In genomic region chr7:5422324-5423271, GRCh38 we compare ENCODE assay signal across 8 cellular contexts. TPM values are rescaled to one million over a fixed set of nuclear protein-coding genes. Genes with fewer than 3 reads are reported as not detected.
DNase-seq lines count a peak whose midpoint lies in the region; ATAC-seq and TF ChIP-seq lines count a peak whose summit lies in the region.

No MANE protein-coding gene starts in this region.

- H3K27me3 Mint-ChIP-seq in activated CD4-positive, alpha-beta T cell treated with anti-CD3 and anti-CD28 coated beads, Interleukin-2, amount 10 ng/mL, durations not matched to agents 7 days and 5 days: peaks cover 79% of the 10 kb centered on the region

- TF ChIP-seq CTCF in dorsolateral prefrontal cortex (IDR thresholded peaks at IDR 0.05 in 54 of 56, conservative IDR thresholded peaks at IDR 0.05 in 2 of 56; ENCODE audit: low read depth in 1 of 56, partially characterized antibody in 56 of 56) (peak in 3 of 56 donors; percentile 5 to 18 (median 17)), uterus (IDR thresholded peaks at IDR 0.05) (no peak)

- no peaks in the 10 kb centered on the region for H3K9me3 Mint-ChIP-seq in activated CD4-positive, alpha-beta T cell treated with anti-CD3 and anti-CD28 coated beads, Interleukin-2, amount 10 ng/mL, durations not matched to agents 7 days and 5 days

- peak overlapping the region; percentile 91 for H3K56ac ChIP-seq in mesendoderm (ENCODE audit: low read length)

- H3K27ac ChIP-seq in dorsolateral prefrontal cortex: peak overlapping the region; percentile 93 to 100 (median 100)
- peak overlapping the region; percentile 99 for H3K27ac ChIP-seq in mesendoderm (ENCODE audit: low read depth, low read length)
- H3K27ac ChIP-seq in uterus: peak overlapping the region; percentile 99

- peak overlapping the region; percentile 90 for H3K9ac ChIP-seq in mesendoderm (ENCODE audit: low read length)

- H3K23ac ChIP-seq in mesendoderm (ENCODE audit: low read length): no peak overlapping the region

- no CpG with 5 or more reads among the region's 54 CpGs for WGBS in mesendoderm (ENCODE audit: extremely low coverage, insufficient coverage, low lambda C conversion rate)

- H3K79me2 ChIP-seq in mesendoderm (ENCODE audit: control insufficient read depth, insufficient read depth, low read length): peaks cover 30% of the 10 kb centered on the region

- peaks cover 3% of the 10 kb centered on the region for H3K79me1 ChIP-seq in mesendoderm (ENCODE audit: low read length)

- H3K27me3 ChIP-seq in dorsolateral prefrontal cortex (no peaks in the 10 kb centered on the region), mesendoderm (ENCODE audit: insufficient read depth, low read length, poor library complexity) (no peaks in the 10 kb centered on the region), uterus (no peaks in the 10 kb centered on the region)

- H3K4me2 ChIP-seq in mesendoderm (ENCODE audit: low read length): peak overlapping the region; percentile 47

- peak overlapping the region; percentile 100 for H3K18ac ChIP-seq in mesendoderm (ENCODE audit: low read length)

- H3K4me3 ChIP-seq in dorsolateral prefrontal cortex: peak overlapping the region; percentile 69 to 99 (median 91)
- H3K4me3 ChIP-seq in mesendoderm (ENCODE audit: low read length): peak overlapping the region; percentile 85
- H3K4me3 ChIP-seq in uterus: peak overlapping the region; percentile 55 to 69

- H3K4me1 Mint-ChIP-seq in activated CD4-positive, alpha-beta T cell treated with anti-CD3 and anti-CD28 coated beads, Interleukin-2, amount 10 ng/mL, durations not matched to agents 7 days and 5 days: peaks cover 34% of the 10 kb centered on the region

- peak overlapping the region; percentile 51 for H3K4me3 Mint-ChIP-seq in activated CD4-positive, alpha-beta T cell treated with anti-CD3 and anti-CD28 coated beads, Interleukin-2, amount 10 ng/mL, durations not matched to agents 7 days and 5 days

- H3K27ac Mint-ChIP-seq in activated CD4-positive, alpha-beta T cell treated with anti-CD3 and anti-CD28 coated beads, Interleukin-2, amount 10 ng/mL, durations not matched to agents 7 days and 5 days: peak overlapping the region; percentile 19

- POLR2A ChIA-PET in activated CD4-positive, alpha-beta T cell treated with anti-CD3 and anti-CD28 coated beads, Interleukin-2, amount 10 ng/mL, durations not matched to agents 7 days and 5 days (lab: Charles Lee): interaction anchor here (1.0 kb wide), 1 partner anchor 26 kb away, joined by 3 read pairs; no protein-coding TSS in a partner anchor

- intact Hi-C loops in dorsolateral prefrontal cortex (cut with DNase I): loop anchor here in 1 of 2 donors (5.0 kb wide), 1 partner anchor 55 kb away; no protein-coding TSS in a partner anchor
- intact Hi-C loops in uterus (cut with DNase I; ENCODE audit: low total_unique reads): no loop called here

- H2BK15ac ChIP-seq in mesendoderm (replicated peaks; ENCODE audit: low read depth): peak overlapping the region; percentile 87

- H2BK120ac ChIP-seq in mesendoderm (ENCODE audit: low read depth, low read length): peak overlapping the region; percentile 98

- peak overlapping the region; percentile 100 for H3K4ac ChIP-seq in mesendoderm (ENCODE audit: low read depth, low read length)

- no peak overlapping the region for H2AK5ac ChIP-seq in mesendoderm (ENCODE audit: low read length)

- H3K4me1 ChIP-seq in mesendoderm (ENCODE audit: control insufficient read depth, low read depth, low read length) (peaks cover 11% of the 10 kb centered on the region), uterus (peaks cover 4 to 13% of the 10 kb centered on the region in 2 donors)

- TF ChIP-seq POLR2A in uterus (IDR thresholded peaks at IDR 0.05): no peak

- no peak for ATAC-seq in HG03025 (IDR thresholded peaks at IDR 0.05; ENCODE audit: low FRiP score, unreplicated experiment)

- CTCF ChIA-PET in activated CD4-positive, alpha-beta T cell treated with anti-CD3 and anti-CD28 coated beads, Interleukin-2, amount 10 ng/mL, durations not matched to agents 7 days and 5 days (lab: Charles Lee): interaction anchor here (0.5 to 1.3 kb wide), 7 partner anchors 9 to 449 kb away, joined by 3 to 4 read pairs (median 3); no protein-coding TSS in a partner anchor

- H2BK5ac ChIP-seq in mesendoderm (ENCODE audit: low read length): no peak overlapping the region

- H4K8ac ChIP-seq in mesendoderm (ENCODE audit: low read depth, low read length): peak overlapping the region; percentile 97

- DNase-seq in activated CD4-positive, alpha-beta T cell treated with anti-CD3 and anti-CD28 coated beads, Interleukin-2, amount 10 ng/mL, durations not matched to agents 7 days and 5 days: no peak
- DNase-seq in activated CD4-positive, alpha-beta T cell treated with anti-CD3 and anti-CD28 coated beads for 4 hours: no peak
- peak; percentile 60 for DNase-seq in RKO (ENCODE audit: low spot score)
- no peak for DNase-seq in dorsolateral prefrontal cortex
- DNase-seq in mesendoderm: peak; percentile 64
- peak; percentile 28 to 29 for DNase-seq in uterus
- DNase-seq in kidney glomerular epithelial cell (lab: John Stamatoyannopoulos, UW): no peak

- H4K5ac ChIP-seq in mesendoderm (ENCODE audit: low read length): no peak overlapping the region

- H3K36me3 ChIP-seq in mesendoderm (ENCODE audit: control insufficient read depth, insufficient read depth, low read length) (no peaks in the 10 kb centered on the region), uterus (no peaks in the 10 kb centered on the region)

- H3K36me3 Mint-ChIP-seq in activated CD4-positive, alpha-beta T cell treated with anti-CD3 and anti-CD28 coated beads, Interleukin-2, amount 10 ng/mL, durations not matched to agents 7 days and 5 days (ENCODE audit: low read depth): no peaks in the 10 kb centered on the region

- no peaks in the 10 kb centered on the region for H3K9me3 ChIP-seq in uterus

RNA-seq across cellular contexts. Expression of gene TNRC18, which starts 1.0 kb away (rescaled TPM):
- 10 to 100 TPM; 45.8 to 53.9 TPM for total RNA-seq in activated CD4-positive, alpha-beta T cell treated with anti-CD3 and anti-CD28 coated beads, Interleukin-2, amount 10 ng/mL, durations not matched to agents 7 days and 5 days
- total RNA-seq in dorsolateral prefrontal cortex: 100 to 1,000 TPM in 42 of 120 experiments, 10 to 100 TPM in 78; 56.1 to 138 (median 94.7) TPM
- 23.2 TPM for polyA plus RNA-seq in mesendoderm (2013, experiment 1 of 2)
- polyA plus RNA-seq in mesendoderm (2013, experiment 2 of 2): 22.9 TPM
- total RNA-seq in uterus: 100 to 1,000 TPM in 1 of 4 donors, 10 to 100 TPM in 3; 28.2 to 179 (median 62.1) TPM

Comparison
In these comparisons a context has a peak if more than half of its experiments do, and no peak if none do; other contexts are left out.
1. DNase-seq: peak in RKO (single experiment), mesendoderm (single experiment) and uterus (2 of 2); none in activated CD4-positive, alpha-beta T cell treated with anti-CD3 and anti-CD28 coated beads, Interleukin-2, amount 10 ng/mL, durations not matched to agents 7 days and 5 days (single experiment), activated CD4-positive, alpha-beta T cell treated with anti-CD3 and anti-CD28 coated beads for 4 hours (0 of 2), dorsolateral prefrontal cortex (0 of 10) and kidney glomerular epithelial cell (single experiment).
2. Peak in every context shown above with its lines, with median percentiles within 50 percentile points of each other: H3K27ac ChIP-seq and H3K4me3 ChIP-seq.